22 cellular contexts compared by ENCODE assay signal in genomic region chr5:102099766-102100331, GRCh38.
"Had no signal": no experiment of that assay in that cellular context is flagged by ENCODE, and none has a peak within 500 bp of the region (broad histone marks: within the 10 kb centered on the region; RNA-seq: fewer than 3 reads in every experiment).

No MANE protein-coding gene starts in this region.

- H3K36me3 Mint-ChIP-seq: activated naive CD8-positive, alpha-beta T cell; memory B cell; stimulated activated naive B cell treated with anti-CD40 and anti-IgM and Interleukin-4, amounts not matched to agents 10 μg/mL and 1 μg/mL and 100 μg/mL, for 72 hours had no signal

- H3K4me3 ChIP-seq: adrenal gland, sigmoid colon, transverse colon, uterus had no signal

- ATAC-seq: stimulated activated naive B cell treated with anti-CD40 and anti-IgM and Interleukin-4, amounts not matched to agents 10 μg/mL and 1 μg/mL and 100 μg/mL, for 72 hours had no signal

- H3K9me3 Mint-ChIP-seq: T-helper 2 cell treated with Interferon-gamma antibody and Interleukin-4, amounts not matched to agents 5 μg/mL and 100 μg/mL, for 36 hours had no signal

- H3K4me1 Mint-ChIP-seq: memory B cell; nephron; stimulated activated naive B cell treated with anti-CD40 and anti-IgM and Interleukin-4, amounts not matched to agents 10 μg/mL and 1 μg/mL and 100 μg/mL, for 72 hours had no signal

- H3K4me3 Mint-ChIP-seq: activated naive CD8-positive, alpha-beta T cell; memory B cell; nephron; stimulated activated naive B cell treated with anti-CD40 and anti-IgM and Interleukin-4, amounts not matched to agents 10 μg/mL and 1 μg/mL and 100 μg/mL, for 72 hours; T-helper 2 cell treated with Interferon-gamma antibody and Interleukin-4, amounts not matched to agents 5 μg/mL and 100 μg/mL, for 36 hours had no signal

- H3K27ac ChIP-seq: adrenal gland, sigmoid colon, transverse colon, uterus, WERI-Rb-1 had no signal

- H3K36me3 ChIP-seq: adrenal gland, sigmoid colon, transverse colon, uterus, WERI-Rb-1 had no signal

- H3K27ac Mint-ChIP-seq: activated naive CD8-positive, alpha-beta T cell; memory B cell; stimulated activated naive B cell treated with anti-CD40 and anti-IgM and Interleukin-4, amounts not matched to agents 10 μg/mL and 1 μg/mL and 100 μg/mL, for 72 hours; T-helper 2 cell treated with Interferon-gamma antibody and Interleukin-4, amounts not matched to agents 5 μg/mL and 100 μg/mL, for 36 hours had no signal

- H3K4me1 ChIP-seq: adrenal gland, sigmoid colon, transverse colon, uterus had no signal

- H3K27me3 Mint-ChIP-seq: activated naive CD8-positive, alpha-beta T cell; memory B cell; stimulated activated naive B cell treated with anti-CD40 and anti-IgM and Interleukin-4, amounts not matched to agents 10 μg/mL and 1 μg/mL and 100 μg/mL, for 72 hours had no signal

- DNase-seq: activated CD4-positive, alpha-beta T cell treated with anti-CD3 and anti-CD28 coated beads for 1 hour; activated naive CD4-positive, alpha-beta T cell; activated T-cell treated with anti-CD3 and anti-CD28 coated beads, Interleukin-2, amount 50 U/mL, for 1 hour; adrenal gland; central memory CD4-positive, alpha-beta T cell; dermis blood vessel endothelial cell; effector CD8-positive, alpha-beta T cell; erythroblast; foreskin fibroblast; kidney glomerular epithelial cell; nucleus accumbens; sigmoid colon; stimulated activated CD4-positive, alpha-beta T cell treated with anti-CD3 and anti-CD28 coated beads, Interleukin-2, amount 100 ng/mL, for 48 hours; stimulated activated CD8-positive, alpha-beta memory T cell treated with anti-CD3 and anti-CD28 coated beads, Interleukin-4, amount 100 ng/mL, for 48 hours; stimulated activated naive B cell treated with anti-CD40 and anti-IgM and Interleukin-4, amounts not matched to agents 10 μg/mL and 1 μg/mL and 100 μg/mL, for 72 hours; transverse colon; uterus; WERI-Rb-1 had no signal

- H3K27me3 ChIP-seq: adrenal gland, sigmoid colon, transverse colon, uterus had no signal

- H3K9me3 ChIP-seq: adrenal gland, sigmoid colon, transverse colon, uterus had no signal
